ENCODE assay signal across 16 cellular contexts in the genomic region with DNA sequence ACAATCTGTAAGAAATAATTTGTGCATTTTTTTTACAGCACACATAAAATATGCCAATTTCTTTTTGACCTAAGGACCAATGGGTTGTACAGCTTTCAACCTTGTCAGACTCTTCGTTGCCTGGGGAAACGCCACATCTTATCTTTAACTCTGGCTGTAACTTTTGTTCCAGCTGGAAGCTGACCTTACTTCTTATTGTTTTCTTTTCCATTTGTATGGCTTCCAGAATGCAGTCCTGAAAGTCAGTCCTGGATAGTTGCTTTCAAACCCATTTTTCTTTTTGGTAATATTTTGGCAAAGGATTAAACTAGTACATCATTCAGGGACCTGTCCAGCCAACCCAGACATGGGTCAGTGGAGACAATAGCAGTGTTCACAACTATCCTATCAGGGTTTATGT.
DNase-seq lines count a peak whose midpoint lies in the region; ATAC-seq and TF ChIP-seq lines count a peak whose summit lies in the region.
"Had no signal": no experiment of that assay in that cellular context is flagged by ENCODE, and none has a peak within 500 bp of the region (broad histone marks: within the 10 kb centered on the region; RNA-seq: fewer than 3 reads in every experiment).

No MANE protein-coding gene starts in this region.

- H3K4me3 ChIP-seq in cardiac muscle cell (no peak overlapping the region), fibroblast of the aortic adventitia (ENCODE audit: low read depth, low read length) (no peak overlapping the region)
- H3K4me3 ChIP-seq: BLaER1 had no signal

- ATAC-seq in left ventricle myocardium superior: no peak
- ATAC-seq in GM19035 (IDR thresholded peaks at IDR 0.05; ENCODE audit: unreplicated experiment): no peak

- intact Hi-C loops in left ventricle myocardium superior (cut with micrococcal nuclease): no loop called here

- H3K27me3 ChIP-seq in cardiac muscle cell: no peaks in the 10 kb centered on the region
- H3K27me3 ChIP-seq: BLaER1 had no signal

- no peaks in the 10 kb centered on the region for H3K4me1 ChIP-seq in cardiac muscle cell (ENCODE audit: low read depth)
- H3K4me1 ChIP-seq: BLaER1 had no signal

- H3K36me3 ChIP-seq in cardiac muscle cell: no peaks in the 10 kb centered on the region
- H3K36me3 ChIP-seq: BLaER1 had no signal

- no peaks in the 10 kb centered on the region for H3K4me1 Mint-ChIP-seq in activated T-cell treated with anti-CD3 and anti-CD28 coated beads, Interleukin-2, amount 50 U/mL, for 24 hours (ENCODE audit: low read depth)
- H3K4me1 Mint-ChIP-seq: CD14-positive monocyte; CD4-positive, alpha-beta memory T cell had no signal

- TF ChIP-seq CTCF in cardiac muscle cell (IDR thresholded peaks at IDR 0.05; ENCODE audit: low read depth, low read length): no peak
- TF ChIP-seq CTCF in fibroblast of the aortic adventitia (IDR thresholded peaks at IDR 0.05; ENCODE audit: insufficient read depth, low read length): no peak

- no peaks in the 10 kb centered on the region for H3K27me3 Mint-ChIP-seq in activated T-cell treated with anti-CD3 and anti-CD28 coated beads, Interleukin-2, amount 50 U/mL, for 24 hours
- H3K27me3 Mint-ChIP-seq: CD4-positive, alpha-beta memory T cell had no signal

- H3K36me3 Mint-ChIP-seq in activated T-cell treated with anti-CD3 and anti-CD28 coated beads, Interleukin-2, amount 50 U/mL, for 24 hours (ENCODE audit: low read depth): no peaks in the 10 kb centered on the region
- H3K36me3 Mint-ChIP-seq: CD14-positive monocyte; CD4-positive, alpha-beta memory T cell had no signal

- peaks cover 17% of the 10 kb centered on the region for H3K9me3 Mint-ChIP-seq in activated T-cell treated with anti-CD3 and anti-CD28 coated beads, Interleukin-2, amount 50 U/mL, for 24 hours

- H3K9me3 ChIP-seq in cardiac muscle cell (ENCODE audit: low read depth): no peaks in the 10 kb centered on the region
- H3K9me3 ChIP-seq: BLaER1 had no signal

- DNase-seq in cardiac muscle cell (ENCODE audit: low read depth in 1 of 2, low spot score in 1 of 2): peak; percentile 9 to 73
- DNase-seq in left ventricle myocardium superior: no peak
- peak; percentile 20 for DNase-seq in dermis blood vessel endothelial cell
- peak; percentile 79 for DNase-seq in fibroblast of the aortic adventitia (ENCODE audit: low read depth)
- no peak for DNase-seq in activated T-cell treated with anti-CD3 and anti-CD28 coated beads, Interleukin-2, amount 50 U/mL, for 24 hours
- no peak for DNase-seq in NCI-H1436 (lab: John Stamatoyannopoulos, UW)
- DNase-seq: 8988T; CD4-positive, alpha-beta memory T cell; DMS153; DMS79; GDM1; GOT3; H7 had no signal

- no peak overlapping the region for H3K27ac ChIP-seq in cardiac muscle cell
- H3K27ac ChIP-seq: BLaER1 had no signal

- no peak overlapping the region for H3K4me3 Mint-ChIP-seq in activated T-cell treated with anti-CD3 and anti-CD28 coated beads, Interleukin-2, amount 50 U/mL, for 24 hours
- H3K4me3 Mint-ChIP-seq: CD14-positive monocyte; CD4-positive, alpha-beta memory T cell had no signal

- no peak overlapping the region for H3K27ac Mint-ChIP-seq in activated T-cell treated with anti-CD3 and anti-CD28 coated beads, Interleukin-2, amount 50 U/mL, for 24 hours
- H3K27ac Mint-ChIP-seq: CD14-positive monocyte; CD4-positive, alpha-beta memory T cell had no signal

Comparison
In these comparisons a context has a peak if more than half of its experiments do, and no peak if none do; other contexts are left out.
1. DNase-seq: peak in cardiac muscle cell (2 of 2), dermis blood vessel endothelial cell (single experiment) and fibroblast of the aortic adventitia (single experiment); none in left ventricle myocardium superior (single experiment), activated T-cell treated with anti-CD3 and anti-CD28 coated beads, Interleukin-2, amount 50 U/mL, for 24 hours (single experiment) and NCI-H1436 (single experiment).